8 cellular contexts compared by ENCODE assay signal in genomic region chr6:11712760-11713159, GRCh38.
DNase-seq lines count a peak whose midpoint lies in the region; TF ChIP-seq lines count a peak whose summit lies in the region.

No MANE protein-coding gene starts in this region.

- peak; percentile 59 for DNase-seq in RPMI7951 (ENCODE audit: low read depth)
- DNase-seq in epithelial cell of prostate (ENCODE audit: low read depth, low spot score), result no peak
- peak; percentile 72 for DNase-seq in stimulated activated CD4-positive, alpha-beta T cell treated with anti-CD3 and anti-CD28 coated beads, Interleukin-1b, Interleukin-23, amount 100 ng/mL, for 48 hours
- no peak for DNase-seq in KG1 (lab: John Stamatoyannopoulos, UW)
- no peak for DNase-seq in H4 (ENCODE audit: low spot score)
- DNase-seq in globus pallidus (ENCODE audit: low spot score), result no peak
- no peak for DNase-seq in SHP77 treated with DMSO at 0.1 percent for 48 hours (lab: John Stamatoyannopoulos, UW)

- peak; percentile 36 for TF ChIP-seq POLR2A in GM19193 (IDR thresholded peaks at IDR 0.05; ENCODE audit: extremely low read depth, insufficient read depth, insufficient read length)

- H3K27ac ChIP-seq in epithelial cell of prostate, result peak overlapping the region; percentile 7

Comparison
In these comparisons a context has a peak if more than half of its experiments do, and no peak if none do; other contexts are left out.
1. DNase-seq: peak in RPMI7951 (single experiment) and stimulated activated CD4-positive, alpha-beta T cell treated with anti-CD3 and anti-CD28 coated beads, Interleukin-1b, Interleukin-23, amount 100 ng/mL, for 48 hours (single experiment); none in epithelial cell of prostate (single experiment), KG1 (single experiment), H4 (single experiment), globus pallidus (single experiment) and SHP77 treated with DMSO at 0.1 percent for 48 hours (single experiment).